In genomic region chr2:156237558-156237957, GRCh38 we compare ENCODE assay signal across 8 cellular contexts.
"Had no signal": no experiment of that assay in that cellular context is flagged by ENCODE, and none has a peak within 500 bp of the region (broad histone marks: within the 10 kb centered on the region; RNA-seq: fewer than 3 reads in every experiment).

No MANE protein-coding gene starts in this region.

- ATAC-seq: GM12878 had no signal

- DNase-seq: GDM1, GF-D8 had no signal

- FAIRE-seq: G401.6, GM12878, GM12891, GM12892, GM18507, GM19239 had no signal

- H3K4me3 ChIP-seq: GM12878 had no signal
